4 cellular contexts compared by ENCODE assay signal in the genomic region with DNA sequence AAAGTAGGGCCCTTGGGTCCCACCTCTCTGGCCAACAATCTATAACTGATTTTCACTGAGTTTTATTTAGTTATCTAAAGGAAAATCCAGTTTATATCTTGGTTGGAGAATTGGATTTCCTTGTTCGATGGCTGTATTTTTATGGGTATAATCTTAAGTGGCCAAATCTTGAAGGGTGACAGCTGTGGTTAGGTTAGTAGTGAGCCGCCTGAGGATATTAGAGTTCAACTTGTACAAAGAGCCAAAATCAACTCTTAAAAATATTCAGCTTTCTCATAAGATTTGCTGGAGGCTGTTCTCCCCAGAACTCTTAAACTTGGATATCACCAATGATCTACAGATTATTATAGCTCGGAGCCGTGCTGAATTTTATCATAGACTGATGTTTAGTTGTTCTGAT. TPM values are rescaled to one million over a fixed set of nuclear protein-coding genes. Genes with fewer than 3 reads are reported as not detected.
"Had no signal": no experiment of that assay in that cellular context is flagged by ENCODE, and none has a peak within 500 bp of the region (broad histone marks: within the 10 kb centered on the region; RNA-seq: fewer than 3 reads in every experiment).

No MANE protein-coding gene starts in this region.

- ATAC-seq: GM12878 had no signal

- H3K4me3 ChIP-seq: GM12878 had no signal

- DNase-seq: GDM1, GF-D8 had no signal

RNA-seq across cellular contexts. Expression of a gene that starts 54.6 kb away (rescaled TPM):
- total RNA-seq: G401 had no signal
